1 cellular context compared by ENCODE assay signal in the genomic region with DNA sequence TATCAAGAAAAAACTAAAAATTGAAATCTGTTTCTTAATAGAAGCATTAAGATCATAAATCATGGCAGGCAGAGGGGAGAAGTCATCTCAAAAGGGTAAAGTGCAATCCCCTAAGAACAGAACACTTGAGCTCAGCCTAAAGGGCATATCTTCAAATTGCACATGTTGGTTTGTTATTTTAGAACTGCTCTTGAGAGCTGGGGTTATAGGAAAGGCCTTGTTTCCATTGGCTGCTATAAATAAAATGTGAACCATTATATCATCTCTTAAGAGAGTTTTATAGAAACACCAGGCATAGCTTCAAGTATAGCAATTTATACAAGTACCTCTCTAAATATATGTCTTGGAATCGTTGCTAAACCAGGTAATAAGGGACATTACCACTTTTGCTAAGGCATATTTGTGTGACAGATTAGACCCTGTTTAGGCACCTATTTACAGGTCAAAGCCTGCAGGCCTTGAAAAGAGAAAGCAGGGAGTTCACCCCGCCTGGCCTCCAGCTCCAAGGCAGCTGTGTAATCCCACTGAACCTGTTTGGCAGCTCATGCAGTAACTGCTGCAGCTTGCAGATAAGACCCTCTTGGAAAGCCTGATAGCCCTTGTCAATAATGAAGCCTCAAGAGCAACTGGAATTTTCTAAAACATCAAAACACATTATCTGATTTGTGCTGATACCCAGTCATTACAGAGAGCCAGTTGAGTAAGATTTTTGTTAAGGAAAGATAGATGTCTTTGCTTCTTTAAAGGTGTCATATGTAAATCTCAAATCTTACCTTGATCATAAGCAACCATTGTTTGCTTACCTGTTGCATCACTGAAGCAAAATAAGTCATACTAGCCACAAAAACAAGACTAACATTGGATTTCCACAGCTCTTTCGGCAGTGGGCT.
A peak's percentile ranks its signal among the peaks of the same experiment; 100 is the strongest.
TF ChIP-seq lines count a peak whose summit lies in the region.

No MANE protein-coding gene starts in this region.

TF ChIP-seq in GM23338, 12 proteins besides CTCF, POLR2A, EP300 and RAD21 (continued from another document):
- TF ChIP-seq, protein P1, sequence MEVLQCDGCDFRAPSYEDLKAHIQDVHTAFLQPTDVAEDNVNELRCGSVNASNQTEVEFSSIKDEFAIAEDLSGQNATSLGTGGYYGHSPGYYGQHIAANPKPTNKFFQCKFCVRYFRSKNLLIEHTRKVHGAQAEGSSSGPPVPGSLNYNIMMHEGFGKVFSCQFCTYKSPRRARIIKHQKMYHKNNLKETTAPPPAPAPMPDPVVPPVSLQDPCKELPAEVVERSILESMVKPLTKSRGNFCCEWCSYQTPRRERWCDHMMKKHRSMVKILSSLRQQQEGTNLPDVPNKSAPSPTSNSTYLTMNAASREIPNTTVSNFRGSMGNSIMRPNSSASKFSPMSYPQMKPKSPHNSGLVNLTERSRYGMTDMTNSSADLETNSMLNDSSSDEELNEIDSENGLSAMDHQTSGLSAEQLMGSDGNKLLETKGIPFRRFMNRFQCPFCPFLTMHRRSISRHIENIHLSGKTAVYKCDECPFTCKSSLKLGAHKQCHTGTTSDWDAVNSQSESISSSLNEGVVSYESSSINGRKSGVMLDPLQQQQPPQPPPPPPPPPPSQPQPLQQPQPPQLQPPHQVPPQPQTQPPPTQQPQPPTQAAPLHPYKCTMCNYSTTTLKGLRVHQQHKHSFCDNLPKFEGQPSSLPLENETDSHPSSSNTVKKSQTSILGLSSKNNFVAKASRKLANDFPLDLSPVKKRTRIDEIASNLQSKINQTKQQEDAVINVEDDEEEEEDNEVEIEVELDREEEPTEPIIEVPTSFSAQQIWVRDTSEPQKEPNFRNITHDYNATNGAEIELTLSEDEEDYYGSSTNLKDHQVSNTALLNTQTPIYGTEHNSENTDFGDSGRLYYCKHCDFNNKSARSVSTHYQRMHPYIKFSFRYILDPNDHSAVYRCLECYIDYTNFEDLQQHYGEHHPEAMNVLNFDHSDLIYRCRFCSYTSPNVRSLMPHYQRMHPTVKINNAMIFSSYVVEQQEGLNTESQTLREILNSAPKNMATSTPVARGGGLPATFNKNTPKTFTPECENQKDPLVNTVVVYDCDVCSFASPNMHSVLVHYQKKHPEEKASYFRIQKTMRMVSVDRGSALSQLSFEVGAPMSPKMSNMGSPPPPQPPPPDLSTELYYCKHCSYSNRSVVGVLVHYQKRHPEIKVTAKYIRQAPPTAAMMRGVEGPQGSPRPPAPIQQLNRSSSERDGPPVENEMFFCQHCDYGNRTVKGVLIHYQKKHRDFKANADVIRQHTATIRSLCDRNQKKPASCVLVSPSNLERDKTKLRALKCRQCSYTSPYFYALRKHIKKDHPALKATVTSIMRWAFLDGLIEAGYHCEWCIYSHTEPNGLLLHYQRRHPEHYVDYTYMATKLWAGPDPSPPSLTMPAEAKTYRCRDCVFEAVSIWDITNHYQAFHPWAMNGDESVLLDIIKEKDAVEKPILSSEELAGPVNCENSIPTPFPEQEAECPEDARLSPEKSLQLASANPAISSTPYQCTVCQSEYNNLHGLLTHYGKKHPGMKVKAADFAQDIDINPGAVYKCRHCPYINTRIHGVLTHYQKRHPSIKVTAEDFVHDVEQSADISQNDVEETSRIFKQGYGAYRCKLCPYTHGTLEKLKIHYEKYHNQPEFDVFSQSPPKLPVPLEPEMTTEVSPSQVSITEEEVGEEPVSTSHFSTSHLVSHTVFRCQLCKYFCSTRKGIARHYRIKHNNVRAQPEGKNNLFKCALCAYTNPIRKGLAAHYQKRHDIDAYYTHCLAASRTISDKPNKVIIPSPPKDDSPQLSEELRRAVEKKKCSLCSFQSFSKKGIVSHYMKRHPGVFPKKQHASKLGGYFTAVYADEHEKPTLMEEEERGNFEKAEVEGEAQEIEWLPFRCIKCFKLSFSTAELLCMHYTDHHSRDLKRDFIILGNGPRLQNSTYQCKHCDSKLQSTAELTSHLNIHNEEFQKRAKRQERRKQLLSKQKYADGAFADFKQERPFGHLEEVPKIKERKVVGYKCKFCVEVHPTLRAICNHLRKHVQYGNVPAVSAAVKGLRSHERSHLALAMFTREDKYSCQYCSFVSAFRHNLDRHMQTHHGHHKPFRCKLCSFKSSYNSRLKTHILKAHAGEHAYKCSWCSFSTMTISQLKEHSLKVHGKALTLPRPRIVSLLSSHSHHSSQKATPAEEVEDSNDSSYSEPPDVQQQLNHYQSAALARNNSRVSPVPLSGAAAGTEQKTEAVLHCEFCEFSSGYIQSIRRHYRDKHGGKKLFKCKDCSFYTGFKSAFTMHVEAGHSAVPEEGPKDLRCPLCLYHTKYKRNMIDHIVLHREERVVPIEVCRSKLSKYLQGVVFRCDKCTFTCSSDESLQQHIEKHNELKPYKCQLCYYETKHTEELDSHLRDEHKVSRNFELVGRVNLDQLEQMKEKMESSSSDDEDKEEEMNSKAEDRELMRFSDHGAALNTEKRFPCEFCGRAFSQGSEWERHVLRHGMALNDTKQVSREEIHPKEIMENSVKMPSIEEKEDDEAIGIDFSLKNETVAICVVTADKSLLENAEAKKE (CRISPR knock-in tag; IDR thresholded peaks at IDR 0.05), result peak; percentile 41; the same call in 1 of the 2 replicates
